Comparison of ENCODE assay signal across 8 cellular contexts in the genomic region with DNA sequence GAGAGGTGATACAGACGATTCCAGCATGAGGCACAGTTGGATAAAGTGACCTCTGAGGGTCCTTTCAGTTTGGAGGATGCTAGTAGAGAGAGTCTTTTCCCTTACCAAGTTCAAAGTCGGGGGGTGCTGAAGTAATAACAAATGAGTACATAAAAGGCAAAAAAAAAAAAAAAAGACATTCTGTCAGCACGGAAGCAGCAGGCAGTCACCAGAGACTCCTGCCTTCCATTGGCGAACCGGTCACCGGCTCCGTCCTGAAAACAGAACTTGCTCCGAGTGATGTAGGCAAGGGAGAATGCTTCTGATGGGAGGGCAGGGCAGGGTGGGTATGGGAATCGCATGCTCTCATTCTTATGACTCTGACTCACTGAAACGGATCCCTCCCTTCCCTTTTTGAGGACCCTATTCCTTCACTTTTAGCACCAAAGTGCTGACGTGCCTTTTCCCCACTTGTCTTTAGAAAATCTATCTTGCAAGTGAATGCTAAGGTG.
A peak's percentile ranks its signal among the peaks of the same experiment; 100 is the strongest.
DNase-seq lines count a peak whose midpoint lies in the region; ATAC-seq and TF ChIP-seq lines count a peak whose summit lies in the region.

No MANE protein-coding gene starts in this region.

- peak overlapping the region; percentile 67 for H3K27ac ChIP-seq in RWPE1

- TF ChIP-seq CTCF in RWPE1 (conservative IDR thresholded peaks at IDR 0.05; ENCODE audit: low read depth): no peak

- CTCF ChIA-PET in RWPE1 (lab: Yijun Ruan, JAX): no interaction called here

- DNase-seq in ELR (ENCODE audit: low read depth) (peak; percentile 94), RWPE1 (ENCODE audit: low spot score) (peak; percentile 83), fibroblast of gingiva (ENCODE audit: low read depth) (peak; percentile 74), renal cortical epithelial cell (ENCODE audit: low read depth) (peak; percentile 91), inferior parietal cortex (ENCODE audit: extremely low spot score) (no peak), cerebellar nuclear complex (lab: John Stamatoyannopoulos, UW) (no peak)

- ATAC-seq in GM19035 (IDR thresholded peaks at IDR 0.05; ENCODE audit: unreplicated experiment): no peak
- no peak for ATAC-seq in GM19395 (IDR thresholded peaks at IDR 0.05; ENCODE audit: unreplicated experiment)

- POLR2A ChIA-PET in RWPE1 (lab: Yijun Ruan, JAX; ENCODE audit: low non-redundant PET): no interaction called here

Comparison
In these comparisons a context has a peak if more than half of its experiments do, and no peak if none do; other contexts are left out.
1. DNase-seq: peak in ELR (single experiment), RWPE1 (single experiment), fibroblast of gingiva (single experiment) and renal cortical epithelial cell (single experiment); none in inferior parietal cortex (single experiment) and cerebellar nuclear complex (0 of 2).